Comparison of ENCODE assay signal across 8 cellular contexts in genomic region chr9:13351768-13352386, GRCh38.
DNase-seq lines count a peak whose midpoint lies in the region; ATAC-seq, FAIRE-seq and TF ChIP-seq lines count a peak whose summit lies in the region.

No MANE protein-coding gene starts in this region.

- H3K27me3 ChIP-seq in GM23248 (replicated peaks; ENCODE audit: insufficient read depth) (no peaks in the 10 kb centered on the region), mesenchymal stem cell (ENCODE audit: control insufficient read depth in 1 of 2, insufficient read depth in 1 of 2, low read length in 2 of 2) (no peaks in the 10 kb centered on the region)

- H3K36me3 Mint-ChIP-seq in activated CD4-positive, alpha-beta memory T cell treated with anti-CD3 and anti-CD28 coated beads for 36 hours: no peaks in the 10 kb centered on the region

- CTCF ChIA-PET in A549 (lab: Yijun Ruan, JAX): interaction anchor here (0.5 to 2.4 kb wide), 14 partner anchors 9 to 1091 kb away, joined by 3 to 15 read pairs (median 4); no protein-coding TSS in a partner anchor
- CTCF ChIA-PET in activated CD4-positive, alpha-beta memory T cell treated with anti-CD3 and anti-CD28 coated beads for 36 hours (lab: Charles Lee): interaction anchor here (1.1 kb wide), 1 partner anchor 1002 kb away, joined by 3 read pairs; no protein-coding TSS in a partner anchor

- H3K9me2 ChIP-seq in GM23248 (ENCODE audit: insufficient read depth): no peaks in the 10 kb centered on the region

- H3K23ac ChIP-seq in mesenchymal stem cell (ENCODE audit: low read length in 2 of 2): no peak overlapping the region

- no peak for FAIRE-seq in A549 (lab: Jason Lieb, UNC)

- no peak overlapping the region for H3K4me3 Mint-ChIP-seq in activated CD4-positive, alpha-beta memory T cell treated with anti-CD3 and anti-CD28 coated beads for 36 hours

- no peaks in the 10 kb centered on the region for H4K20me1 ChIP-seq in GM23248 (ENCODE audit: insufficient read depth)

- no peaks in the 10 kb centered on the region for H3K9me3 ChIP-seq in A549
- H3K9me3 ChIP-seq in GM23248 (ENCODE audit: low read depth): no peaks in the 10 kb centered on the region
- no peaks in the 10 kb centered on the region for H3K9me3 ChIP-seq in mesenchymal stem cell (ENCODE audit: control insufficient read depth, low read length)

- no peak overlapping the region for H3K9ac ChIP-seq in GM23248
- H3K9ac ChIP-seq in mesenchymal stem cell (ENCODE audit: low read length): no peak overlapping the region

- no peak for TF ChIP-seq EP300 in A549 (IDR thresholded peaks at IDR 0.05)

- no peak for TF ChIP-seq POLR2A in A549 (IDR thresholded peaks at IDR 0.05; ENCODE audit: low read length)

- H2BK5ac ChIP-seq in mesenchymal stem cell (ENCODE audit: low read depth, low read length, poor library complexity, severe bottlenecking): no peak overlapping the region

- no peak overlapping the region for H2AFZ ChIP-seq in GM23248
- H2AFZ ChIP-seq in mesenchymal stem cell (ENCODE audit: low read depth, low read length): no peak overlapping the region

- H3K27ac ChIP-seq in A549 (no peak overlapping the region), GM23248 (no peak overlapping the region), mesenchymal stem cell (ENCODE audit: low read length, poor library complexity, severe bottlenecking) (no peak overlapping the region)

- no peak overlapping the region for H3K4me2 ChIP-seq in A549
- H3K4me2 ChIP-seq in GM23248 (ENCODE audit: unreplicated experiment): no peak overlapping the region
- no peak overlapping the region for H3K4me2 ChIP-seq in mesenchymal stem cell (ENCODE audit: low read length, poor library complexity, severe bottlenecking)

- peak; percentile 67 to 71 for TF ChIP-seq RAD21 in A549 (conservative IDR thresholded peaks at IDR 0.05 in 1 of 2, IDR thresholded peaks at IDR 0.05 in 1 of 2)

- 0% methylated on average over 3 of the region's 3 CpGs for WGBS in A549 (ENCODE audit: missing lambda C conversion rate)
- 1 to 6% methylated on average over 3 of the region's 3 CpGs for WGBS in GM23248 (ENCODE audit: low coverage in 1 of 2, low lambda C conversion rate in 2 of 2, missing lambda C conversion rate in 2 of 2), 2 experiments
- 0% methylated on average over 1 of the region's 3 CpGs for WGBS in mesenchymal stem cell

- no peaks in the 10 kb centered on the region for H3K9me3 Mint-ChIP-seq in activated CD4-positive, alpha-beta memory T cell treated with anti-CD3 and anti-CD28 coated beads for 36 hours

- H3K4ac ChIP-seq in mesenchymal stem cell (ENCODE audit: low read depth in 1 of 2, low read length in 2 of 2): no peak overlapping the region

- H3K4me3 ChIP-seq in A549 (no peak overlapping the region), GM23248 (no peak overlapping the region), choroid plexus epithelial cell (ENCODE audit: low read depth, low read length) (no peak overlapping the region), mesenchymal stem cell (ENCODE audit: insufficient read depth in 1 of 2, low read depth in 1 of 2, low read length in 2 of 2) (no peak overlapping the region)

- H3K27me3 Mint-ChIP-seq in activated CD4-positive, alpha-beta memory T cell treated with anti-CD3 and anti-CD28 coated beads for 36 hours: no peaks in the 10 kb centered on the region

- peak in 1 of 2 experiments; percentile 64; a peak in 2 of 6 replicates for ATAC-seq in A549

- in situ Hi-C loops in GM23248 (cut with MboI): no loop called here

- no peak overlapping the region for H2BK12ac ChIP-seq in mesenchymal stem cell (ENCODE audit: low read length in 2 of 2)

- H3K36me3 ChIP-seq in GM23248 (ENCODE audit: low read depth) (no peaks in the 10 kb centered on the region), mesenchymal stem cell (ENCODE audit: control insufficient read depth in 1 of 2, insufficient read depth in 2 of 2, low read depth in 1 of 2, low read length in 2 of 2) (no peaks in the 10 kb centered on the region)

- POLR2A ChIA-PET in A549 (lab: Yijun Ruan, JAX): no interaction called here
- POLR2A ChIA-PET in activated CD4-positive, alpha-beta memory T cell treated with anti-CD3 and anti-CD28 coated beads for 36 hours (lab: Charles Lee): no interaction called here

- no peak overlapping the region for H3K18ac ChIP-seq in mesenchymal stem cell (ENCODE audit: low read depth in 1 of 2, low read length in 2 of 2)

- no peak overlapping the region for H4K91ac ChIP-seq in mesenchymal stem cell (ENCODE audit: low read length)

- H3K79me2 ChIP-seq in GM23248 (ENCODE audit: insufficient read depth): no peaks in the 10 kb centered on the region

- no peak overlapping the region for H2BK120ac ChIP-seq in mesenchymal stem cell (ENCODE audit: low read depth, low read length)

- DNase-seq in A549 (ENCODE audit: low read depth in 1 of 2, low spot score in 1 of 2) (peak; percentile 14 to 56), GM23248 (peak; percentile 82), NCI-H460 (ENCODE audit: extremely low read depth, low read depth) (peak; percentile 30), choroid plexus epithelial cell (ENCODE audit: low read depth) (peak; percentile 84), mesenchymal stem cell (peak; percentile 62), NCI-H128 (lab: John Stamatoyannopoulos, UW; ENCODE audit: unreplicated experiment) (no peak), NK-92 (lab: John Stamatoyannopoulos, UW; ENCODE audit: unreplicated experiment) (no peak)
- DNase-seq in activated CD4-positive, alpha-beta memory T cell treated with anti-CD3 and anti-CD28 coated beads for 36 hours: no peak

- no peak overlapping the region for H2BK15ac ChIP-seq in mesenchymal stem cell (ENCODE audit: low read depth, poor library complexity, severe bottlenecking)

- H3K4me1 Mint-ChIP-seq in activated CD4-positive, alpha-beta memory T cell treated with anti-CD3 and anti-CD28 coated beads for 36 hours (ENCODE audit: low read depth): no peaks in the 10 kb centered on the region

- H3F3A ChIP-seq in GM23248 (ENCODE audit: insufficient read depth): no peaks in the 10 kb centered on the region

- no peaks in the 10 kb centered on the region for H3K79me1 ChIP-seq in mesenchymal stem cell (replicated peaks; ENCODE audit: low read length, poor library complexity, severe bottlenecking)

- H3K27ac Mint-ChIP-seq in activated CD4-positive, alpha-beta memory T cell treated with anti-CD3 and anti-CD28 coated beads for 36 hours: no peak overlapping the region

- intact Hi-C loops in activated CD4-positive, alpha-beta memory T cell treated with anti-CD3 and anti-CD28 coated beads for 36 hours (cut with micrococcal nuclease): loop anchor here (5.0 kb wide), 1 partner anchor 1000 kb away; no protein-coding TSS in a partner anchor

- H3K14ac ChIP-seq in mesenchymal stem cell (ENCODE audit: low read length in 2 of 2): no peak overlapping the region

- no peak overlapping the region for H2AK5ac ChIP-seq in mesenchymal stem cell (ENCODE audit: low read length, severe bottlenecking)

- TF ChIP-seq CTCF in A549 (IDR thresholded peaks at IDR 0.05): peak; percentile 73
- TF ChIP-seq CTCF in choroid plexus epithelial cell (conservative IDR thresholded peaks at IDR 0.05; ENCODE audit: low read depth, low read length): peak; percentile 61

- no peak overlapping the region for H4K8ac ChIP-seq in mesenchymal stem cell (ENCODE audit: low read length)

- H3K4me1 ChIP-seq in A549 (no peaks in the 10 kb centered on the region), GM23248 (ENCODE audit: insufficient read depth) (peaks cover 10% of the 10 kb centered on the region; the same call in 1 of the 2 replicates), mesenchymal stem cell (ENCODE audit: control insufficient read depth, insufficient read depth, low read depth, low read length) (no peaks in the 10 kb centered on the region)

TF ChIP-seq in A549, 52 proteins besides CTCF, POLR2A, EP300 and RAD21:
- TF ChIP-seq ELK1 (IDR thresholded peaks at IDR 0.05; ENCODE audit: low read depth, low read length) (no peak), CHD2 (IDR thresholded peaks at IDR 0.05; ENCODE audit: low read length, partially characterized antibody) (no peak), JUNB (IDR thresholded peaks at IDR 0.05) (no peak), CBX8 (IDR thresholded peaks at IDR 0.05) (no peak), HOXB13 (CRISPR knock-in tag; IDR thresholded peaks at IDR 0.05; ENCODE audit: low read depth) (no peak), SREBF2 (IDR thresholded peaks at IDR 0.05) (no peak), SMC3 (IDR thresholded peaks at IDR 0.05) (peak; percentile 59)

Comparison
In these comparisons a context has a peak if more than half of its experiments do, and no peak if none do; other contexts are left out.
1. DNase-seq: peak in A549 (2 of 2), GM23248 (single experiment), NCI-H460 (single experiment), choroid plexus epithelial cell (single experiment) and mesenchymal stem cell (single experiment); none in activated CD4-positive, alpha-beta memory T cell treated with anti-CD3 and anti-CD28 coated beads for 36 hours (single experiment), NCI-H128 (single experiment) and NK-92 (single experiment).